8 cellular contexts compared by ENCODE assay signal in the genomic region with DNA sequence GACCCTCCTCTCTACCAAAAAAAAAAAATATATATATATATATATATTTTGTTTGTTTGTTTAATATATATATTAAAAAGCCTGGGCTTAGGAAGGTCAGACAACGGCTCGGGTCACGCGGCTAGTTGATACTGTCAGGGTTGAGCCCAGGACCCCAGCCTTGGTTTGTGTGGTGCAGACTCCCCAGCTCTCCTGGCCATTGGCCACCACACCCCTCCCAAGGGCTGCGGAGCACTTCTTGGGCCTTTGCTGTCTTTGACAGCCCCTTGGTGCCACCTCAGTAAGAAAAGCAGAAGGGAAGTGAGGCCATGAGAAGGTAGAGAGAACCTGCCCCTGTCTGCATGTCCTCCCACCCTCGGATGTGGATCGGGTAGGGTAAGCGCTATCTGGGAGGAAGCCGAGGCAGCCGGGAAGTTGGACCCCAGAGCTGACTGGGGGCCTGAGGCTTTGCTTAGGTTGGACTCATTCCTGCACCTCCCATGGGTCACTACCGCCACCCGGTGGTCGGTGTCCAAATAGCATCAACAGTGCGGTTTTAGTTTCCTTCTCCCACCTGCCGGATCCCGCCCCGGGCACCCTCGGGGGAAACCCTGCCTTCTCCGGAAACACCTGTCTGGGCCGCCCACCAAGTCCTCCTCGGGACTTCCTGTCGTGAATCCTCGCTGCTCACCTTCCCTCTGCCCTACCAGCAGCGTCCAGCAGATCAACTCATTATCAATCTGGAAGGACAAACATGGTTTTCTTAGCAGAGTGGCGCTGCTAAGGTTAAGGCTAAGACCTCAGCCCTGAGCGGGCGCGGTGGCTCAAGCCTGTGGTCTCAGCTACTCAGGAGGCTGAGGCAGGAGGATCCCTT. TPM values are rescaled to one million over a fixed set of nuclear protein-coding genes. Genes with fewer than 3 reads are reported as not detected.
DNase-seq lines count a peak whose midpoint lies in the region; ATAC-seq and TF ChIP-seq lines count a peak whose summit lies in the region.

No MANE protein-coding gene starts in this region.

- H3K9me3 Mint-ChIP-seq in IgD-negative memory B cell (no peaks in the 10 kb centered on the region), nephron (no peaks in the 10 kb centered on the region)

- DNase-seq in EH (ENCODE audit: low read depth) (peak; percentile 69), OCI-M2 (lab: John Stamatoyannopoulos, UW; ENCODE audit: unreplicated experiment) (peak; percentile 28), fibroblast of peridontal ligament (ENCODE audit: extremely low read depth) (peak; percentile 55)
- DNase-seq in activated T-cell treated with anti-CD3 and anti-CD28 coated beads, Interleukin-2, amount 50 U/mL, for 48 hours = peak; percentile 97 to 98
- peak; percentile 95 for DNase-seq in stimulated activated naive CD8-positive, alpha-beta T cell treated with anti-CD3 and anti-CD28 coated beads, Interleukin-15, Interleukin-2, amounts not matched to agents 100 U/mL and 50 U/mL, for 24 hours

- peaks cover 22 to 24% (median 23%) of the 10 kb centered on the region in 3 donors for H3K4me1 Mint-ChIP-seq in IgD-negative memory B cell
- H3K4me1 Mint-ChIP-seq in nephron = peaks cover 4% of the 10 kb centered on the region

- H3K27ac Mint-ChIP-seq in IgD-negative memory B cell (peak overlapping the region; percentile 57 to 89 (median 59)), nephron (peak overlapping the region in 1 of 3 experiments; percentile 49)

- TF ChIP-seq CTCF in nephron (IDR thresholded peaks at IDR 0.05; ENCODE audit: unreplicated experiment in 3 of 3) = peak; percentile 90 to 97 (median 92)

- no peaks in the 10 kb centered on the region for H3K36me3 Mint-ChIP-seq in IgD-negative memory B cell
- H3K36me3 Mint-ChIP-seq in nephron (ENCODE audit: low read depth) = no peaks in the 10 kb centered on the region

- ATAC-seq in GM21717 (IDR thresholded peaks at IDR 0.05; ENCODE audit: unreplicated experiment) = peak; percentile 87
- ATAC-seq in stimulated activated naive CD8-positive, alpha-beta T cell treated with anti-CD3 and anti-CD28 coated beads, Interleukin-15, Interleukin-2, amounts not matched to agents 100 U/mL and 50 U/mL, for 24 hours = peak; percentile 89

- no peaks in the 10 kb centered on the region for H3K27me3 Mint-ChIP-seq in IgD-negative memory B cell
- peaks cover 40% of the 10 kb centered on the region for H3K27me3 Mint-ChIP-seq in nephron (ENCODE audit: low read depth)

- H3K4me3 Mint-ChIP-seq in IgD-negative memory B cell (peak overlapping the region; percentile 66 to 94 (median 84)), nephron (peak overlapping the region; percentile 81 to 89 (median 81))

RNA-seq across cellular contexts. Expression of gene GNPAT, which starts 29.8 kb away (rescaled TPM):
- polyA plus RNA-seq in IgD-negative memory B cell = 40.1 TPM

RNA-seq across cellular contexts. Expression of gene TRIM67, which starts 49.4 kb away (rescaled TPM):
- not detected for polyA plus RNA-seq in IgD-negative memory B cell

Comparison
In these comparisons a context has a peak if more than half of its experiments do, and no peak if none do; other contexts are left out.
1. Peak in every context shown above with its lines: DNase-seq and ATAC-seq.
2. DNase-seq: peak in every context shown above with its lines; median percentile 98 in activated T-cell treated with anti-CD3 and anti-CD28 coated beads, Interleukin-2, amount 50 U/mL, for 48 hours; 95 in stimulated activated naive CD8-positive, alpha-beta T cell treated with anti-CD3 and anti-CD28 coated beads, Interleukin-15, Interleukin-2, amounts not matched to agents 100 U/mL and 50 U/mL, for 24 hours; 69 in EH; 55 in fibroblast of peridontal ligament; 28 in OCI-M2.